In the genomic region with DNA sequence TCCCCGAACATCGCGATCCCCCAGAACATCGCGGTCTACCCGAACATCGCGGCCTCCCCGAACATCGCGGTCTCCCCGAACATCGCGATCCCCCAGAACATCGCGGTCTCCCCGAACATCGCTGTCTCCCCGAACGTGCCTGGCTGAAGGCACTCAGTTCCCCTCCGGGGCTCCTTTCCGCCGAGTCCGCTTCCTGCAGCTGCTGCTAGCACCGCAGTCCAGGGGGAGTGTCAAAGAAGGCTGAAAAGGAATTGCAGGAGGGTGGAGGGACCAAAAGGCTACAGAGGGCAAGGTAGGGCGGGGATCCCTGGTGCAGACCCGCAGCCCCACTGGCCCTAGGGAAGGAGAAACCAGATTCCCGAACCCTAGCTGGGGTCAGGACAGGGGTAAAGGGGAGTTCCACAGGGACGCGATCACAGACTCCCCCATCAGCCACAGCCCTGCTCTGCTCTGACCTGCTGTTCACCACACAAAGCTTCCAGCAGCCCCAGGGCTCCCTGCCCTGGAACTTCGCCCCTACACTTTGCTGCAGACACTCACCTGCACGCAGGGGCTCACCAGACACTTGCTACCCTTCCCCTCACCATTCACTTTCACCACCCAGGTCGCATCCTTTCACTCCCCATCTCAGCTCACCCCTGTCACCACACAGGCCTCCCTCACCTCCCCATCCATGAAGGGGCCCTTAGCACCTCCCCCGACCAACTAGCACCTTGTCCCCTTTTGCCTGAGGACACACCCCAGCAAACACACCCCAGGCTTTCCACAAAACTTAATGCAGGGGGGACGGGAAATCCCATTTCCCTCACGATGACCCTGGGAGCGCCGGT, we compare ENCODE assay signal across 10 cellular contexts. TPM values are rescaled to one million over a fixed set of nuclear protein-coding genes. Genes with fewer than 3 reads are reported as not detected.
DNase-seq lines count a peak whose midpoint lies in the region; ATAC-seq lines count a peak whose summit lies in the region.
"Had no signal": no experiment of that assay in that cellular context is flagged by ENCODE, and none has a peak within 500 bp of the region (broad histone marks: within the 10 kb centered on the region; RNA-seq: fewer than 3 reads in every experiment).

No MANE protein-coding gene starts in this region.

- peak overlapping the region; percentile 40 to 83 (median 79) for H3K27ac Mint-ChIP-seq in CD4-positive, CD25-positive, alpha-beta regulatory T cell

- no peak overlapping the region for H3K27ac ChIP-seq in CD4-positive, CD25-positive, alpha-beta regulatory T cell (ENCODE audit: insufficient read depth, low read length, poor library complexity, severe bottlenecking)
- H3K27ac ChIP-seq in SJCRH30 = no peak overlapping the region
- H3K27ac ChIP-seq in effector memory CD4-positive, alpha-beta T cell (ENCODE audit: insufficient read depth, low read length, poor library complexity, severe bottlenecking) = no peak overlapping the region
- H3K27ac ChIP-seq: SJSA1 had no signal

- H3K9me3 ChIP-seq in CD4-positive, CD25-positive, alpha-beta regulatory T cell (ENCODE audit: control insufficient read depth in 2 of 2, low read length in 2 of 2) = no peaks in the 10 kb centered on the region
- no peaks in the 10 kb centered on the region for H3K9me3 ChIP-seq in SJCRH30 (replicated peaks)
- H3K9me3 ChIP-seq in effector memory CD4-positive, alpha-beta T cell (ENCODE audit: control insufficient read depth, low read length) = no peaks in the 10 kb centered on the region
- H3K9me3 ChIP-seq in neuron (ENCODE audit: low read length) = peaks cover 6% of the 10 kb centered on the region
- H3K9me3 ChIP-seq: SJSA1 had no signal

- no peak for ATAC-seq in CD4-positive, CD25-positive, alpha-beta regulatory T cell (ENCODE audit: low read depth in 2 of 2)
- ATAC-seq in HG02981 (IDR thresholded peaks at IDR 0.05; ENCODE audit: unreplicated experiment) (no peak), GM18867 (IDR thresholded peaks at IDR 0.05; ENCODE audit: unreplicated experiment) (no peak), GM21825 (IDR thresholded peaks at IDR 0.05; ENCODE audit: unreplicated experiment) (no peak)

- H3K9me3 Mint-ChIP-seq in CD4-positive, CD25-positive, alpha-beta regulatory T cell = peaks cover 0 to 4% (median 0%) of the 10 kb centered on the region in 7 donors

- peaks cover 5 to 32% (median 12%) of the 10 kb centered on the region in 4 donors for H3K4me1 Mint-ChIP-seq in CD4-positive, CD25-positive, alpha-beta regulatory T cell

- peaks cover 29% of the 10 kb centered on the region for H3K4me1 ChIP-seq in CD4-positive, CD25-positive, alpha-beta regulatory T cell (ENCODE audit: control insufficient read depth, insufficient read depth, low read length, poor library complexity, severe bottlenecking)
- H3K4me1 ChIP-seq in SJCRH30 (peaks cover 14% of the 10 kb centered on the region), neuron (ENCODE audit: insufficient read depth, low read length) (peaks cover 17% of the 10 kb centered on the region)
- peaks cover 19% of the 10 kb centered on the region for H3K4me1 ChIP-seq in effector memory CD4-positive, alpha-beta T cell (ENCODE audit: control insufficient read depth, insufficient read depth, low read length, poor library complexity, severe bottlenecking)

- peak overlapping the region; percentile 66 for H2AFZ ChIP-seq in neuron (ENCODE audit: low read depth, low read length)

- peaks cover 10% of the 10 kb centered on the region for H3K27me3 ChIP-seq in CD4-positive, CD25-positive, alpha-beta regulatory T cell (ENCODE audit: control insufficient read depth, insufficient read depth, low read length)
- H3K27me3 ChIP-seq in SJCRH30 (0 out of 2 replicates have a peak, but pooled peaks cover 1% of the 10 kb centered on the region), neuron (ENCODE audit: insufficient read depth, low read length) (peaks cover 75% of the 10 kb centered on the region)
- peaks cover 43% of the 10 kb centered on the region for H3K27me3 ChIP-seq in effector memory CD4-positive, alpha-beta T cell (replicated peaks; ENCODE audit: control insufficient read depth, insufficient read depth, low read length, poor library complexity, severe bottlenecking)

- H3K36me3 ChIP-seq in CD4-positive, CD25-positive, alpha-beta regulatory T cell (ENCODE audit: control insufficient read depth, insufficient read depth, low read length) = no peaks in the 10 kb centered on the region
- H3K36me3 ChIP-seq in SJCRH30 (no peaks in the 10 kb centered on the region), neuron (ENCODE audit: insufficient read depth, low read length) (no peaks in the 10 kb centered on the region)
- H3K36me3 ChIP-seq in effector memory CD4-positive, alpha-beta T cell (ENCODE audit: control insufficient read depth, insufficient read depth, low read length) = no peaks in the 10 kb centered on the region
- H3K36me3 ChIP-seq: SJSA1 had no signal

- peaks cover 85% of the 10 kb centered on the region for H3K27me3 Mint-ChIP-seq in CD4-positive, CD25-positive, alpha-beta regulatory T cell

- H3K36me3 Mint-ChIP-seq in CD4-positive, CD25-positive, alpha-beta regulatory T cell = no peaks in the 10 kb centered on the region

- no peak overlapping the region for H3K4me3 ChIP-seq in CD4-positive, CD25-positive, alpha-beta regulatory T cell (ENCODE audit: low read depth, low read length)
- H3K4me3 ChIP-seq in SJCRH30 (peak overlapping the region; percentile 62), neuron (ENCODE audit: low read length) (peak overlapping the region; percentile 51)
- peak overlapping the region; percentile 56 for H3K4me3 ChIP-seq in effector memory CD4-positive, alpha-beta T cell (ENCODE audit: insufficient read depth, low read depth, low read length, poor library complexity, severe bottlenecking)

- peak overlapping the region; percentile 89 to 96 (median 92) for H3K4me3 Mint-ChIP-seq in CD4-positive, CD25-positive, alpha-beta regulatory T cell

- peak; percentile 20 to 36 (median 26) for DNase-seq in CD4-positive, CD25-positive, alpha-beta regulatory T cell
- DNase-seq in SJCRH30 (peak; percentile 34 to 43), middle frontal gyrus (ENCODE audit: extremely low spot score, low spot score) (no peak)
- DNase-seq in effector memory CD4-positive, alpha-beta T cell = peak in 1 of 3 donors; percentile 9

RNA-seq across cellular contexts. Expression of gene ULBP1, which starts 1.7 kb away (rescaled TPM):
- 0.64 TPM for total RNA-seq in CD4-positive, CD25-positive, alpha-beta regulatory T cell
- polyA plus RNA-seq in CD4-positive, CD25-positive, alpha-beta regulatory T cell = not detected
- 0.99 and 1.7 TPM in 2 replicates for total RNA-seq in SJCRH30 (2014; rRNA removed; shearing (Covaris generic))

RNA-seq across cellular contexts. Expression of gene ULBP2, which starts 23.6 kb away (rescaled TPM):
- total RNA-seq in CD4-positive, CD25-positive, alpha-beta regulatory T cell = 9.7 TPM
- under 1 TPM in 1 of 4 donors, not detected in 3; 0.13 TPM for polyA plus RNA-seq in CD4-positive, CD25-positive, alpha-beta regulatory T cell
- total RNA-seq in SJCRH30 (2014; rRNA removed; shearing (Covaris generic)) = 2.7 and 2.9 TPM in 2 replicates

RNA-seq across cellular contexts. Expression of gene RAET1G, which starts 42.5 kb away (rescaled TPM):
- 0.76 TPM for total RNA-seq in CD4-positive, CD25-positive, alpha-beta regulatory T cell
- polyA plus RNA-seq in CD4-positive, CD25-positive, alpha-beta regulatory T cell = not detected
- not detected in 2 replicates for total RNA-seq in SJCRH30 (2014; rRNA removed; shearing (Covaris generic))

RNA-seq across cellular contexts. Expression of gene RAET1L, which starts 59.9 kb away (rescaled TPM):
- total RNA-seq in CD4-positive, CD25-positive, alpha-beta regulatory T cell = not detected
- not detected for polyA plus RNA-seq in CD4-positive, CD25-positive, alpha-beta regulatory T cell
- total RNA-seq in SJCRH30 (2014; rRNA removed; shearing (Covaris generic)) = not detected in 2 replicates
- total RNA-seq: lung microvascular endothelial cell, SJSA1 had no signal
